Comparison of ENCODE assay signal across 14 cellular contexts in genomic region chr16:25018972-25019617, GRCh38. TPM values are rescaled to one million over a fixed set of nuclear protein-coding genes. Genes with fewer than 3 reads are reported as not detected.
DNase-seq lines count a peak whose midpoint lies in the region; ATAC-seq and FAIRE-seq lines count a peak whose summit lies in the region.
"Had no signal": no experiment of that assay in that cellular context is flagged by ENCODE, and none has a peak within 500 bp of the region (broad histone marks: within the 10 kb centered on the region; RNA-seq: fewer than 3 reads in every experiment).

No MANE protein-coding gene starts in this region.

- peak; percentile 40 for ATAC-seq in HG03354 (IDR thresholded peaks at IDR 0.05; ENCODE audit: poor library complexity, severe bottlenecking, unreplicated experiment)
- ATAC-seq in naive B cell (ENCODE audit: low read depth in 2 of 2), result peak; percentile 22 to 29

- no peaks in the 10 kb centered on the region for H3K36me3 Mint-ChIP-seq in naive B cell

- peak overlapping the region; percentile 43 to 90 (median 67) for H3K4me3 Mint-ChIP-seq in naive B cell

- H3K27ac Mint-ChIP-seq in naive B cell, result peak overlapping the region; percentile 0 to 98 (median 64)
- H3K27ac Mint-ChIP-seq: progenitor cell of endocrine pancreas had no signal

- H3K4me1 Mint-ChIP-seq in naive B cell, result peaks cover 45 to 73% (median 58%) of the 10 kb centered on the region in 3 donors

- no peaks in the 10 kb centered on the region for H3K27me3 Mint-ChIP-seq in naive B cell

- DNase-seq in GM18507 (ENCODE audit: extremely low spot score, insufficient read length, low read depth), result no peak
- peak; percentile 12 for DNase-seq in SKM-1 (lab: John Stamatoyannopoulos, UW; ENCODE audit: unreplicated experiment)
- DNase-seq in naive B cell, result peak; percentile 56
- no peak for DNase-seq in HuH-7 (ENCODE audit: low spot score)
- DNase-seq in NCI-H774 (lab: John Stamatoyannopoulos, UW), result no peak
- no peak for DNase-seq in superior temporal gyrus (ENCODE audit: extremely low spot score)
- DNase-seq in midbrain (lab: John Stamatoyannopoulos, UW), result no peak
- DNase-seq: activated CD4-positive, CD25-positive, alpha-beta regulatory T cell; amygdala; DMS 273 treated with DMSO at 0.1 percent for 48 hours; effector CD8-positive, alpha-beta T cell; NCI-H2081 treated with DMSO at 0.1 percent for 48 hours had no signal

- FAIRE-seq in GM18507 (lab: Jason Lieb, UNC), result peak; percentile 76

- no peaks in the 10 kb centered on the region for H3K9me3 Mint-ChIP-seq in naive B cell

RNA-seq across cellular contexts. Expression of gene ARHGAP17, which starts 3.9 kb away (rescaled TPM):
- polyA plus RNA-seq in naive B cell (ENCODE audit: low read depth in 6 of 6), result 100 to 1,000 TPM in 4 of 6 donors, 10 to 100 TPM in 2; 90.5 to 200 (median 115) TPM

Comparison
In these comparisons a context has a peak if more than half of its experiments do, and no peak if none do; other contexts are left out.
1. DNase-seq: peak in SKM-1 (single experiment) and naive B cell (single experiment); none in GM18507 (single experiment), HuH-7 (single experiment), NCI-H774 (single experiment), superior temporal gyrus (single experiment) and midbrain (single experiment).